Comparison of ENCODE assay signal across 1 cellular context in the genomic region with DNA sequence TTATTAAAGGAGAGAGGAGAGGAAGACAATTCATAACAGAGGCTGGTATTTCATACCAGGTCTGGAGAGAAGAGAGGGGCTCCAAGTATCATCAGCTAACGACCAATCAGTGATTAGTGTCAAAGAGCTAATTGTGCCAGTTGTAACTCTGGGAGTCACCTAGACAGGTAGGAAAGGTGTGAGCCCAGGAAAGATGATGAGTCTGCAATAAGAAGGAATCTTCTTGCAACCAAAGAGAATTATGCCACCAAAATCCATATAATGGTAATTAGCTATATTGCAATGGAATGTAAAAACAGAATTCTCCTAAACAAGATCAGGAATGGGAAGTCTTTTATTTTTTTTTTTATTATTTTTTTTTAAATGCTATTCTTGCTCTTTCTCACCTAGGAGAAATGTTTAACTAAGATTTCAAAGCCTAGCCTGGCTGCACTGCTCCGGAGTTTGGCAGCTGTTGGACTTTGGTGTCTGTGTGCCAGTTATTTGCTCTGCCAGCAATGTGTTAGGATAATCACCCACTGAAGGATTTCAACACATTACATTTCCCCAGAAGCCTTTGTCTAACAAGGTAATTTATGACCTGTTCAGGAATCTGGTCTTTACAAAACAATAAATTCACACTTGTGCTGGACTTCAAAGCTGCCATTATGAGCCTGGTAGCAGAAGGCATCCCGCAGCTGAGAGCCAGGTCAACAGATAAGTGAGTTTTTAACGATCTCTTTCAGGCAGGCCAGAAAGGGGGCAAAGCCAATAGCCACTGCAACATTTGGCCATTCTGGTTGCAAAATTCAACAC.
A peak's percentile ranks its signal among the peaks of the same experiment; 100 is the strongest.
TF ChIP-seq lines count a peak whose summit lies in the region.

No MANE protein-coding gene starts in this region.

TF ChIP-seq in liver, 16 proteins besides CTCF, POLR2A, EP300 and RAD21 (continued from another document):
- TF ChIP-seq FOXA2 (IDR thresholded peaks at IDR 0.05): peak; percentile 32
TF ChIP-seq in liver: peak in this region for 13.
